Comparison of ENCODE assay signal across 23 cellular contexts in genomic region chr5:11918463-11919045, GRCh38. TPM values are rescaled to one million over a fixed set of nuclear protein-coding genes. Genes with fewer than 3 reads are reported as not detected.
DNase-seq lines count a peak whose midpoint lies in the region.
"Had no signal": no experiment of that assay in that cellular context is flagged by ENCODE, and none has a peak within 500 bp of the region (broad histone marks: within the 10 kb centered on the region; RNA-seq: fewer than 3 reads in every experiment).

No MANE protein-coding gene starts in this region.

- H3K27ac ChIP-seq in mesendoderm (ENCODE audit: low read depth, low read length): no peak overlapping the region
- H3K27ac ChIP-seq: GM23248, SJCRH30 had no signal

- H3K79me2 ChIP-seq in mesendoderm (ENCODE audit: control insufficient read depth, insufficient read depth, low read length): no peaks in the 10 kb centered on the region

- H2BK5ac ChIP-seq in mesendoderm (ENCODE audit: low read length): no peak overlapping the region

- H3K4me3 ChIP-seq in mesendoderm (ENCODE audit: low read length): no peak overlapping the region
- H3K4me3 ChIP-seq: GM23248, HAP-1, K562, MG63, SJCRH30 had no signal

- no peaks in the 10 kb centered on the region for H3K4me1 ChIP-seq in mesendoderm (ENCODE audit: control insufficient read depth, low read depth, low read length)
- H3K4me1 ChIP-seq: HAP-1, SJCRH30 had no signal

- no peak overlapping the region for H2AK5ac ChIP-seq in mesendoderm (ENCODE audit: low read length)

- H3K79me1 ChIP-seq in mesendoderm (ENCODE audit: low read length): no peaks in the 10 kb centered on the region

- no peak overlapping the region for H3K56ac ChIP-seq in mesendoderm (ENCODE audit: low read length)

- H3K9ac ChIP-seq in mesendoderm (ENCODE audit: low read length): no peak overlapping the region
- H3K9ac ChIP-seq: GM23248 had no signal

- H3K36me3 ChIP-seq in mesendoderm (ENCODE audit: control insufficient read depth, insufficient read depth, low read length): no peaks in the 10 kb centered on the region
- H3K36me3 ChIP-seq: HAP-1, MG63, SJCRH30 had no signal

- no peak overlapping the region for H3K23ac ChIP-seq in mesendoderm (ENCODE audit: low read length)

- no peak overlapping the region for H3K4ac ChIP-seq in mesendoderm (ENCODE audit: low read depth, low read length)

- no peak overlapping the region for H3K18ac ChIP-seq in mesendoderm (ENCODE audit: low read length)

- no peak overlapping the region for H2BK120ac ChIP-seq in mesendoderm (ENCODE audit: low read depth, low read length)

- no peak overlapping the region for H4K5ac ChIP-seq in mesendoderm (ENCODE audit: low read length)

- no CpG with 5 or more reads among the region's 9 CpGs for WGBS in mesendoderm (ENCODE audit: extremely low coverage, insufficient coverage, low lambda C conversion rate)

- H4K8ac ChIP-seq in mesendoderm (ENCODE audit: low read depth, low read length): no peak overlapping the region

- H3K4me2 ChIP-seq in mesendoderm (ENCODE audit: low read length): no peak overlapping the region

- peak; percentile 18 for DNase-seq in NCI-H1105 treated with DMSO at 0.1 percent for 48 hours (lab: John Stamatoyannopoulos, UW)
- no peak for DNase-seq in NCI-H1105 (lab: John Stamatoyannopoulos, UW)
- DNase-seq in NCI-H69 (lab: John Stamatoyannopoulos, UW): peak; percentile 25
- DNase-seq in cerebellum (ENCODE audit: low spot score): peak; percentile 71
- DNase-seq in mesendoderm: no peak
- DNase-seq in mucosa of gallbladder (ENCODE audit: low spot score): no peak
- DNase-seq in NCI-H774 (lab: John Stamatoyannopoulos, UW): no peak
- DNase-seq: 8988T; ACHN; Calu3; GM23248; HFFc6; MG63; NCI-H1694; NCI-H446 treated with DMSO at 0.1 percent for 48 hours; NK-92 treated with Interleukin-12 subunit alpha and Interleukin-12 subunit beta, amount 100 ng/mL, for 24 hours; PC-3; SJCRH30 had no signal

- no peak overlapping the region for H2BK15ac ChIP-seq in mesendoderm (replicated peaks; ENCODE audit: low read depth)

- H3K27me3 ChIP-seq in mesendoderm (ENCODE audit: insufficient read depth, low read length, poor library complexity): no peaks in the 10 kb centered on the region
- H3K27me3 ChIP-seq: MG63, SJCRH30 had no signal

RNA-seq across cellular contexts. Expression of gene CTNND2, which starts 14.3 kb away (rescaled TPM):
- total RNA-seq in cerebellum: 76.9 TPM
- 3.9 TPM for polyA plus RNA-seq in mesendoderm (2013, experiment 1 of 2)
- polyA plus RNA-seq in mesendoderm (2013, experiment 2 of 2): 3.1 TPM
- 131 TPM for total RNA-seq in mucosa of gallbladder
- total RNA-seq: GM23248, HFFc6, LHCN-M2, RPMI7951, SJCRH30 had no signal
- polyA plus RNA-seq: BJ, GM23248 had no signal

Comparison
In these comparisons a context has a peak if more than half of its experiments do, and no peak if none do; other contexts are left out.
1. DNase-seq: peak in NCI-H1105 treated with DMSO at 0.1 percent for 48 hours (single experiment), NCI-H69 (single experiment) and cerebellum (single experiment); none in NCI-H1105 (single experiment), mesendoderm (single experiment), mucosa of gallbladder (single experiment) and NCI-H774 (single experiment).